ENCODE assay signal across 7 cellular contexts in genomic region chr1:224113918-224114786, GRCh38. TPM values are rescaled to one million over a fixed set of nuclear protein-coding genes. Genes with fewer than 3 reads are reported as not detected.
DNase-seq lines count a peak whose midpoint lies in the region; ATAC-seq and TF ChIP-seq lines count a peak whose summit lies in the region.

Gene FBXO28 (plus strand): TSS chr1:224114111. CDS start chr1:224114130, 19 bp downstream.

- H4K20me1 ChIP-seq in hepatocyte (ENCODE audit: insufficient read depth, poor library complexity, severe bottlenecking) = peaks cover 17% of the 10 kb centered on the region

- ATAC-seq in GM18508 (IDR thresholded peaks at IDR 0.05; ENCODE audit: insufficient read depth, unreplicated experiment) (peak; percentile 88), HG03025 (IDR thresholded peaks at IDR 0.05; ENCODE audit: low FRiP score, unreplicated experiment) (peak; percentile 97)

- peak within 1 kb of the TSS; percentile 91 for H3K4me2 ChIP-seq in hepatocyte

- peaks cover 12% of the 10 kb centered on the region for H3K4me1 ChIP-seq in hepatocyte (ENCODE audit: insufficient read depth)

- DNase-seq in NCI-H2081 (lab: John Stamatoyannopoulos, UW) (peak; percentile 98), T1000 (lab: John Stamatoyannopoulos, UW) (peak; percentile 82), astrocyte of the hippocampus (ENCODE audit: low read depth, low spot score) (peak; percentile 97), hepatocyte (ENCODE audit: low spot score) (peak; percentile 96), renal cortical epithelial cell (ENCODE audit: low read depth) (peak; percentile 91)

- H2AFZ ChIP-seq in hepatocyte = peak within 1 kb of the TSS; percentile 80

- H3K79me2 ChIP-seq in hepatocyte = peaks cover 48% of the 10 kb centered on the region

- peak within 1 kb of the TSS; percentile 95 for H3K4me3 ChIP-seq in hepatocyte

- H3K9me2 ChIP-seq in hepatocyte (replicated peaks; ENCODE audit: insufficient read depth) = no peaks in the 10 kb centered on the region

- H3K9me3 ChIP-seq in hepatocyte (ENCODE audit: low read depth) = no peaks in the 10 kb centered on the region

- H3K27me3 ChIP-seq in hepatocyte = no peaks in the 10 kb centered on the region

- H3K36me3 ChIP-seq in hepatocyte (replicated peaks; ENCODE audit: insufficient read depth, low read depth) = no peaks in the 10 kb centered on the region

- H3K27ac ChIP-seq in hepatocyte = peak within 1 kb of the TSS; percentile 96

- no peak for TF ChIP-seq CTCF in hepatocyte (IDR thresholded peaks at IDR 0.05; ENCODE audit: poor library complexity)

- under 1% methylated on average over 59 of the region's 60 CpGs for WGBS in hepatocyte (ENCODE audit: low lambda C conversion rate, missing lambda C conversion rate)

RNA-seq across cellular contexts. Expression of gene FBXO28, which starts in this region (rescaled TPM):
- total RNA-seq in hepatocyte (26.6 and 28.3 TPM in 2 replicates), renal cortical epithelial cell (59.5 and 83.0 TPM in 2 replicates)
- 12.7 and 17.1 TPM in 2 replicates for polyA plus RNA-seq in hepatocyte

Comparison
In these comparisons a context has a peak if more than half of its experiments do, and no peak if none do; other contexts are left out.
1. Peak in every context shown above with its lines: DNase-seq, ATAC-seq, H3K4me3 ChIP-seq and H3K27ac ChIP-seq.